1 cellular context compared by ENCODE assay signal in genomic region chr9:82423700-82424099, GRCh38.
A peak's percentile ranks its signal among the peaks of the same experiment; 100 is the strongest.
TF ChIP-seq lines count a peak whose summit lies in the region.

No MANE protein-coding gene starts in this region.

TF ChIP-seq in liver, 16 proteins besides CTCF, POLR2A, EP300 and RAD21 (continued from another document):
- TF ChIP-seq REST (IDR thresholded peaks at IDR 0.05) (no peak), ATF3 (IDR thresholded peaks at IDR 0.05) (no peak), SP1 (IDR thresholded peaks at IDR 0.05) (peak; percentile 85), EGR1 (IDR thresholded peaks at IDR 0.05; ENCODE audit: low read depth in 2 of 2) (no peak), ZBTB33 (IDR thresholded peaks at IDR 0.05) (no peak), JUND (IDR thresholded peaks at IDR 0.05) (no peak), TAF1 (conservative IDR thresholded peaks at IDR 0.05) (no peak)
